ENCODE assay signal across 8 cellular contexts in the genomic region with DNA sequence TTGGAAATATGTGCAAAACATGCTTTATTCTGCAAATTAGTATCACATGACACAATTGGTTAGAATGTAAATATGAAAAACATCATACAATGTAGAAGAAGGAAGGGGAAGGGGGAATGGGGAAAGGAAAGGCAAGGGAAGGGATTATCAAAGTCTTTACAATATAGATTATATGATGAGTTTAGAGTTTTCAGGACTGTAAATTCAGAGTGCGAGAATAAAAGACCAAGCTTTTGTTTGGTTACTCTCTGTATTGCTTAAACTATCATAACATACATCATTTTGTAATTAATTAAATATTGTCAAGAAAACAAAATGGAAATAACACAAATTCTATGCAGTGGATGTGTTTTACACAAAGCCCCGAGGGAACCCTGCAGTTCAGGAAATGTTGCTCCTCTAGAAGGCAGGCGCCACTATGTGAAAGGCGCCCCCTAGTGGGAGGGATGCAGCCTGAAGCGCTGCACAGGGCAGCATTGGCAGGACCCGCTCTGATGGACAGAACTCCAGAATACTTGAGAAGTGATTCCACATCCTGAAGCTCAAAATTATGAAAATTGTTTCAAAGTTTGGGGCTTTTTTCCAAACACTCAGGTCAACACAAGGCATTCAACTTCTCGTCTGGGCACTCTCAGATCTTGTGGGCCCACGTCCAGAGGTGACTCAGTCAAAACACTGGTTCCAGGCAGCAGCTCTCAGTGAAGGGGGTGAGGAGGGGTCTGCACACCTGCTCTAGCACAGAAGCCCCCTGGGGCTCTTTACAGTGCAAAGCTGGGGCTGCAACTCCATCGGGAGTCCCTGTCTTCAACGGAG. TPM values are rescaled to one million over a fixed set of nuclear protein-coding genes. Genes with fewer than 3 reads are reported as not detected.
DNase-seq lines count a peak whose midpoint lies in the region; ATAC-seq and TF ChIP-seq lines count a peak whose summit lies in the region.

No MANE protein-coding gene starts in this region.

- no peaks in the 10 kb centered on the region for H3K36me3 Mint-ChIP-seq in T-helper 17 cell (ENCODE audit: low read depth)

- TF ChIP-seq POLR2A in gastrocnemius medialis (IDR thresholded peaks at IDR 0.05): no peak

- no peaks in the 10 kb centered on the region for H3K4me1 ChIP-seq in right cardiac atrium (ENCODE audit: control insufficient read depth, insufficient read depth, low read length)
- no peaks in the 10 kb centered on the region for H3K4me1 ChIP-seq in gastrocnemius medialis

- H3K4me3 Mint-ChIP-seq in T-helper 17 cell: no peak overlapping the region

- WGBS in right cardiac atrium: 35% methylated on average over 10 of the region's 10 CpGs

- H3K9me3 ChIP-seq in T-helper 17 cell (ENCODE audit: control insufficient read depth, low read length, poor library complexity, severe bottlenecking) (no peaks in the 10 kb centered on the region), right cardiac atrium (ENCODE audit: control insufficient read depth, low read length) (no peaks in the 10 kb centered on the region), gastrocnemius medialis (no peaks in the 10 kb centered on the region)

- H3K27me3 Mint-ChIP-seq in T-helper 17 cell: peaks cover 9% of the 10 kb centered on the region

- H3K4me3 ChIP-seq in LNCaP clone FGC (ENCODE audit: low read depth, low read length) (no peak overlapping the region), right cardiac atrium (ENCODE audit: low read length) (no peak overlapping the region), gastrocnemius medialis (no peak overlapping the region)

- H3K27me3 ChIP-seq in right cardiac atrium (ENCODE audit: control insufficient read depth, insufficient read depth): no peaks in the 10 kb centered on the region
- H3K27me3 ChIP-seq in gastrocnemius medialis: no peaks in the 10 kb centered on the region

- DNase-seq in EL (peak; percentile 69), LNCaP clone FGC (ENCODE audit: low read depth) (peak; percentile 23), T-helper 17 cell (peak; percentile 51 to 70 (median 55)), amygdala (lab: John Stamatoyannopoulos, UW) (peak in 40 of 56 donors; percentile 2 to 78 (median 31)), right cardiac atrium (peak; percentile 77 to 91 (median 87)), gastrocnemius medialis (peak in 1 of 2 donors; percentile 40)

- no peak overlapping the region for H3K27ac Mint-ChIP-seq in T-helper 17 cell

- in situ Hi-C loops in gastrocnemius medialis (cut with MboI; ENCODE audit: low sequenced_read_pairs in 4 of 4): no loop called here

- no peaks in the 10 kb centered on the region for H3K36me3 ChIP-seq in gastrocnemius medialis

- intact Hi-C loops in right cardiac atrium (cut with DNase I): no loop called here
- intact Hi-C loops in gastrocnemius medialis (cut with DNase I; ENCODE audit: low total_unique reads): no loop called here

- H3K4me1 Mint-ChIP-seq in T-helper 17 cell: peaks cover 2% of the 10 kb centered on the region

- H3K27ac ChIP-seq in right cardiac atrium (ENCODE audit: low read length) (no peak overlapping the region), gastrocnemius medialis (no peak overlapping the region)

- ATAC-seq in GM21717 (IDR thresholded peaks at IDR 0.05; ENCODE audit: unreplicated experiment) (peak; percentile 80), T-helper 17 cell (peak; percentile 85), right cardiac atrium (peak; percentile 93), gastrocnemius medialis (peak; percentile 72 to 75), HG03378 (IDR thresholded peaks at IDR 0.05; ENCODE audit: unreplicated experiment) (no peak)

- TF ChIP-seq CTCF in LNCaP clone FGC (IDR thresholded peaks at IDR 0.05; ENCODE audit: control insufficient read depth, extremely low read depth, insufficient read depth): peak; percentile 95
- TF ChIP-seq CTCF in gastrocnemius medialis (IDR thresholded peaks at IDR 0.05 in 4 of 5, conservative IDR thresholded peaks at IDR 0.05 in 1 of 5): peak; percentile 43 to 88 (median 59)

RNA-seq across cellular contexts. Expression of a gene that starts 31.6 kb away (rescaled TPM):
- total RNA-seq in T-helper 17 cell (10 to 100 TPM in 1 of 2 donors, 1 to 10 TPM in 1; 8.1 to 11.3 TPM), right cardiac atrium (1 to 10 TPM; 4.7 to 9.0 (median 8.3) TPM), gastrocnemius medialis (1 to 10 TPM in 3 of 4 donors, under 1 TPM in 1; 0.73 to 7.4 (median 4.8) TPM)
- 7.9 TPM for polyA plus RNA-seq in right cardiac atrium
